ENCODE assay signal across 22 cellular contexts in genomic region chr3:101972430-101973162, GRCh38.
A peak's percentile ranks its signal among the peaks of the same experiment; 100 is the strongest.
DNase-seq lines count a peak whose midpoint lies in the region; ATAC-seq and TF ChIP-seq lines count a peak whose summit lies in the region.
"Had no signal": no experiment of that assay in that cellular context is flagged by ENCODE, and none has a peak within 500 bp of the region (broad histone marks: within the 10 kb centered on the region; RNA-seq: fewer than 3 reads in every experiment).

No MANE protein-coding gene starts in this region.

- no peak overlapping the region for H3K9ac ChIP-seq in OCI-LY3 (ENCODE audit: low read length)

- POLR2A ChIA-PET in MCF 10A (lab: Yijun Ruan, JAX), result interaction anchor here (1.0 kb wide), 1 partner anchor 33 kb away, joined by 3 read pairs; no protein-coding TSS in a partner anchor

- H3K36me3 ChIP-seq in breast epithelium, result no peaks in the 10 kb centered on the region
- no peaks in the 10 kb centered on the region for H3K36me3 ChIP-seq in OCI-LY3 (replicated peaks; ENCODE audit: low read depth, low read length)
- no peaks in the 10 kb centered on the region for H3K36me3 ChIP-seq in upper lobe of right lung
- no peaks in the 10 kb centered on the region for H3K36me3 ChIP-seq in hepatocyte (replicated peaks; ENCODE audit: insufficient read depth, low read depth)
- H3K36me3 ChIP-seq: MG63 had no signal

- H3K4me3 Mint-ChIP-seq in MCF 10A (ENCODE audit: unreplicated experiment), result no peak overlapping the region

- WGBS in hepatocyte (ENCODE audit: low lambda C conversion rate, missing lambda C conversion rate), result 84% methylated on average over 2 of the region's 2 CpGs

- peak; percentile 10 for ATAC-seq in upper lobe of right lung
- ATAC-seq: A549, SK-N-SH treated with all-trans-retinoic acid at 6 μM for 48 hours had no signal

- H3K4me2 ChIP-seq in OCI-LY3 (ENCODE audit: low read length) (no peak overlapping the region), hepatocyte (no peak overlapping the region)
- H3K4me2 ChIP-seq: A549 had no signal

- no peaks in the 10 kb centered on the region for H3K4me1 ChIP-seq in breast epithelium
- peaks cover 32% of the 10 kb centered on the region for H3K4me1 ChIP-seq in OCI-LY3 (ENCODE audit: low read length)
- no peaks in the 10 kb centered on the region for H3K4me1 ChIP-seq in upper lobe of right lung
- H3K4me1 ChIP-seq in hepatocyte (ENCODE audit: insufficient read depth), result no peaks in the 10 kb centered on the region
- H3K4me1 ChIP-seq: A549 had no signal

- peaks cover 5% of the 10 kb centered on the region for H3K9me3 Mint-ChIP-seq in MCF 10A (ENCODE audit: unreplicated experiment)

- peaks cover 12% of the 10 kb centered on the region for H3K4me1 Mint-ChIP-seq in MCF 10A (ENCODE audit: insufficient read depth, unreplicated experiment)

- no peaks in the 10 kb centered on the region for H3K79me2 ChIP-seq in OCI-LY3 (ENCODE audit: low read length)
- no peaks in the 10 kb centered on the region for H3K79me2 ChIP-seq in hepatocyte

- H3K36me3 Mint-ChIP-seq in MCF 10A (ENCODE audit: insufficient read depth, unreplicated experiment), result no peaks in the 10 kb centered on the region

- TF ChIP-seq CTCF in MCF 10A (IDR thresholded peaks at IDR 0.05; ENCODE audit: unreplicated experiment) (no peak), breast epithelium (IDR thresholded peaks at IDR 0.05) (no peak), OCI-LY3 (IDR thresholded peaks at IDR 0.05; ENCODE audit: low read depth, low read length) (no peak), upper lobe of right lung (IDR thresholded peaks at IDR 0.05) (no peak), hepatocyte (IDR thresholded peaks at IDR 0.05; ENCODE audit: poor library complexity) (no peak)

- H4K20me1 ChIP-seq in OCI-LY3 (ENCODE audit: insufficient read depth, low read length) (no peaks in the 10 kb centered on the region), hepatocyte (ENCODE audit: insufficient read depth, poor library complexity, severe bottlenecking) (no peaks in the 10 kb centered on the region)

- no peak for TF ChIP-seq POLR2A in breast epithelium (IDR thresholded peaks at IDR 0.05)

- no peak overlapping the region for H3K27ac ChIP-seq in breast epithelium
- H3K27ac ChIP-seq in OCI-LY3 (ENCODE audit: low read length), result no peak overlapping the region
- peak overlapping the region; percentile 58 for H3K27ac ChIP-seq in epithelial cell of prostate
- no peak overlapping the region for H3K27ac ChIP-seq in upper lobe of right lung
- no peak overlapping the region for H3K27ac ChIP-seq in hepatocyte
- H3K27ac ChIP-seq: A549 had no signal

- BruUV-seq in MCF 10A (replicated peaks; lab: Mats Ljungman, UMichigan), result no TSS peak

- H3K27ac Mint-ChIP-seq in MCF 10A (ENCODE audit: low read depth, unreplicated experiment), result peak overlapping the region; percentile 54

- no peaks in the 10 kb centered on the region for H3K27me3 Mint-ChIP-seq in MCF 10A (ENCODE audit: insufficient read depth, unreplicated experiment)

- H2AFZ ChIP-seq in OCI-LY3 (ENCODE audit: low read depth, low read length) (peak overlapping the region; percentile 41; the same call in 1 of the 2 replicates), hepatocyte (no peak overlapping the region)

- intact Hi-C loops in MCF 10A (cut with micrococcal nuclease) (no loop called here), breast epithelium (cut with DNase I; ENCODE audit: low total_unique reads) (no loop called here), upper lobe of right lung (cut with DNase I) (no loop called here)

- H3K9me3 ChIP-seq in breast epithelium (no peaks in the 10 kb centered on the region), OCI-LY3 (ENCODE audit: insufficient read depth, low read length) (no peaks in the 10 kb centered on the region), upper lobe of right lung (no peaks in the 10 kb centered on the region), hepatocyte (ENCODE audit: low read depth) (no peaks in the 10 kb centered on the region)
- H3K9me3 ChIP-seq: A549 had no signal

- no peaks in the 10 kb centered on the region for H3K9me2 ChIP-seq in hepatocyte (replicated peaks; ENCODE audit: insufficient read depth)

- no peak overlapping the region for H3K4me3 ChIP-seq in breast epithelium
- H3K4me3 ChIP-seq in OCI-LY3 (ENCODE audit: low read length), result no peak overlapping the region
- H3K4me3 ChIP-seq in upper lobe of right lung, result no peak overlapping the region
- H3K4me3 ChIP-seq in hepatocyte, result no peak overlapping the region
- H3K4me3 ChIP-seq: A549, MG63 had no signal

- DNase-seq in MCF 10A (ENCODE audit: unreplicated experiment), result peak; percentile 33
- DNase-seq in breast epithelium (ENCODE audit: low spot score in 2 of 2), result no peak
- peak; percentile 34 for DNase-seq in epithelial cell of prostate (ENCODE audit: low read depth, low spot score)
- DNase-seq in upper lobe of right lung, result no peak
- DNase-seq in foreskin melanocyte, result no peak
- DNase-seq in NAMALWA (ENCODE audit: low spot score), result no peak
- DNase-seq in hepatocyte (ENCODE audit: low spot score), result no peak
- DNase-seq: C1 segment of cervical spinal cord, DMS 273 treated with DMSO at 0.1 percent for 48 hours, GF-D8, GOT3, KG1, MG63, NCI-H1417, NCI-H2029, NCI-H2171, NCI-H446 treated with DMSO at 0.1 percent for 48 hours, NCI-H82, SHP77 treated with DMSO at 0.1 percent for 48 hours had no signal

- H3K27me3 ChIP-seq in breast epithelium, result no peaks in the 10 kb centered on the region
- no peaks in the 10 kb centered on the region for H3K27me3 ChIP-seq in OCI-LY3 (ENCODE audit: low read depth, low read length)
- H3K27me3 ChIP-seq in upper lobe of right lung, result no peaks in the 10 kb centered on the region
- H3K27me3 ChIP-seq in hepatocyte, result no peaks in the 10 kb centered on the region
- H3K27me3 ChIP-seq: MG63 had no signal

- CTCF ChIA-PET in MCF 10A (lab: Yijun Ruan, JAX), result interaction anchor here (0.9 to 1.2 kb wide), 2 partner anchors 13 to 19 kb away, joined by 3 read pairs; no protein-coding TSS in a partner anchor

Comparison
In these comparisons a context has a peak if more than half of its experiments do, and no peak if none do; other contexts are left out.
1. DNase-seq: peak in MCF 10A (single experiment) and epithelial cell of prostate (single experiment); none in breast epithelium (0 of 2), upper lobe of right lung (single experiment), foreskin melanocyte (single experiment), NAMALWA (single experiment) and hepatocyte (single experiment).